Comparison of ENCODE assay signal across 8 cellular contexts in genomic region chr7:120996333-120996982, GRCh38. TPM values are rescaled to one million over a fixed set of nuclear protein-coding genes. Genes with fewer than 3 reads are reported as not detected.
DNase-seq lines count a peak whose midpoint lies in the region; ATAC-seq and TF ChIP-seq lines count a peak whose summit lies in the region.

No MANE protein-coding gene starts in this region.

- H3K27me3 Mint-ChIP-seq in CD14-positive monocyte (ENCODE audit: low read depth in 3 of 3) (peaks cover 1 to 5% (median 4%) of the 10 kb centered on the region in 3 donors), type B pancreatic cell (peaks cover 10% of the 10 kb centered on the region)
- H3K27me3 Mint-ChIP-seq in central memory CD8-positive, alpha-beta T cell, result peaks cover 51% of the 10 kb centered on the region

- H2BK120ac ChIP-seq in mesenchymal stem cell (ENCODE audit: low read depth, low read length), result peak overlapping the region; percentile 42

- no peak overlapping the region for H3K9ac ChIP-seq in mesenchymal stem cell (ENCODE audit: low read length)

- no peak overlapping the region for H4K91ac ChIP-seq in mesenchymal stem cell (ENCODE audit: low read length)

- H3K4me1 ChIP-seq in mesenchymal stem cell (ENCODE audit: control insufficient read depth, insufficient read depth, low read depth, low read length), result peaks cover 2% of the 10 kb centered on the region

- H3K36me3 Mint-ChIP-seq in CD14-positive monocyte (peaks cover 4 to 6% of the 10 kb centered on the region in 2 donors), type B pancreatic cell (peaks cover 9% of the 10 kb centered on the region)
- H3K36me3 Mint-ChIP-seq in central memory CD8-positive, alpha-beta T cell (ENCODE audit: insufficient read depth), result no peaks in the 10 kb centered on the region

- peak overlapping the region; percentile 87 to 98 (median 95) for H3K27ac Mint-ChIP-seq in CD14-positive monocyte
- no peak overlapping the region for H3K27ac Mint-ChIP-seq in central memory CD8-positive, alpha-beta T cell (ENCODE audit: low read depth)
- H3K27ac Mint-ChIP-seq in type B pancreatic cell, result no peak overlapping the region

- no peaks in the 10 kb centered on the region for H3K9me3 ChIP-seq in mesenchymal stem cell (ENCODE audit: control insufficient read depth, low read length)

- H2BK12ac ChIP-seq in mesenchymal stem cell (ENCODE audit: low read length in 2 of 2), result peak overlapping the region; percentile 12 to 50

- H2AFZ ChIP-seq in mesenchymal stem cell (ENCODE audit: low read depth, low read length), result no peak overlapping the region

- H3K4me2 ChIP-seq in mesenchymal stem cell (ENCODE audit: low read length, poor library complexity, severe bottlenecking), result no peak overlapping the region

- H3K23ac ChIP-seq in mesenchymal stem cell (ENCODE audit: low read length in 2 of 2), result no peak overlapping the region

- TF ChIP-seq CTCF in CD14-positive monocyte (IDR thresholded peaks at IDR 0.05) (no peak), type B pancreatic cell (conservative IDR thresholded peaks at IDR 0.05) (no peak)

- ATAC-seq in GM18867 (IDR thresholded peaks at IDR 0.05; ENCODE audit: unreplicated experiment), result peak; percentile 42
- ATAC-seq in central memory CD8-positive, alpha-beta T cell (replicated peaks; ENCODE audit: extremely low read depth, poor library complexity, severe bottlenecking), result peak; percentile 81

- 97% methylated on average over 2 of the region's 2 CpGs for WGBS in mesenchymal stem cell

- H3K27ac ChIP-seq in mesenchymal stem cell (ENCODE audit: low read length, poor library complexity, severe bottlenecking), result no peak overlapping the region

- no peaks in the 10 kb centered on the region for H3K27me3 ChIP-seq in mesenchymal stem cell (ENCODE audit: control insufficient read depth in 1 of 2, insufficient read depth in 1 of 2, low read length in 2 of 2)

- DNase-seq in CD14-positive monocyte (ENCODE audit: low spot score) (peak; percentile 88), NCI-H2029 (lab: John Stamatoyannopoulos, UW) (peak; percentile 43), mesenchymal stem cell (peak; percentile 91), posterior vena cava (ENCODE audit: low spot score) (no peak), SW480 (ENCODE audit: low spot score) (no peak), type B pancreatic cell (ENCODE audit: extremely low spot score, unreplicated experiment) (no peak)
- peak in 1 of 2 donors; percentile 32 for DNase-seq in central memory CD8-positive, alpha-beta T cell (ENCODE audit: low spot score in 2 of 2)

- H3K9me3 Mint-ChIP-seq in CD14-positive monocyte (peaks cover 0 to 4% (median 0%) of the 10 kb centered on the region in 7 donors), type B pancreatic cell (peaks cover 4% of the 10 kb centered on the region)
- H3K9me3 Mint-ChIP-seq in central memory CD8-positive, alpha-beta T cell, result no peaks in the 10 kb centered on the region

- H3K4ac ChIP-seq in mesenchymal stem cell (ENCODE audit: low read depth in 1 of 2, low read length in 2 of 2), result peak overlapping the region; percentile 19 to 42

- H3K18ac ChIP-seq in mesenchymal stem cell (ENCODE audit: low read depth in 1 of 2, low read length in 2 of 2), result no peak overlapping the region

- peak overlapping the region; percentile 61 to 87 for H3K4me3 Mint-ChIP-seq in CD14-positive monocyte
- no peak overlapping the region for H3K4me3 Mint-ChIP-seq in central memory CD8-positive, alpha-beta T cell
- H3K4me3 Mint-ChIP-seq in type B pancreatic cell, result no peak overlapping the region

- no peaks in the 10 kb centered on the region for H3K36me3 ChIP-seq in mesenchymal stem cell (ENCODE audit: control insufficient read depth in 1 of 2, insufficient read depth in 2 of 2, low read depth in 1 of 2, low read length in 2 of 2)

- H2BK15ac ChIP-seq in mesenchymal stem cell (ENCODE audit: low read depth, poor library complexity, severe bottlenecking), result no peak overlapping the region

- no peak overlapping the region for H2AK5ac ChIP-seq in mesenchymal stem cell (ENCODE audit: low read length, severe bottlenecking)

- no peak overlapping the region for H3K4me3 ChIP-seq in mesenchymal stem cell (ENCODE audit: insufficient read depth in 1 of 2, low read depth in 1 of 2, low read length in 2 of 2)

- no peak overlapping the region for H2BK5ac ChIP-seq in mesenchymal stem cell (ENCODE audit: low read depth, low read length, poor library complexity, severe bottlenecking)

- H3K14ac ChIP-seq in mesenchymal stem cell (ENCODE audit: low read length in 2 of 2), result no peak overlapping the region

- H3K79me1 ChIP-seq in mesenchymal stem cell (replicated peaks; ENCODE audit: low read length, poor library complexity, severe bottlenecking), result peaks cover 1% of the 10 kb centered on the region

- intact Hi-C loops in CD14-positive monocyte (cut with micrococcal nuclease) (no loop called here), posterior vena cava (cut with DNase I) (no loop called here)

- H3K4me1 Mint-ChIP-seq in CD14-positive monocyte (peaks cover 83% of the 10 kb centered on the region), type B pancreatic cell (ENCODE audit: unreplicated experiment) (peaks cover 10% of the 10 kb centered on the region)
- H3K4me1 Mint-ChIP-seq in central memory CD8-positive, alpha-beta T cell, result peaks cover 14% of the 10 kb centered on the region

- H4K8ac ChIP-seq in mesenchymal stem cell (ENCODE audit: low read length), result no peak overlapping the region

RNA-seq across cellular contexts. Expression of gene CPED1, which starts 7.9 kb away (rescaled TPM):
- polyA plus RNA-seq in CD14-positive monocyte, result 10 to 100 TPM; 20.4 to 30.0 TPM
- polyA plus RNA-seq in mesenchymal stem cell (2013, experiment 1 of 2), result 39.3 TPM
- polyA plus RNA-seq in mesenchymal stem cell (2013, experiment 2 of 2), result 41.4 TPM
- 100 to 1,000 TPM in 1 of 2 donors, 10 to 100 TPM in 1; 99.6 to 120 TPM for total RNA-seq in posterior vena cava
- total RNA-seq in type B pancreatic cell (ENCODE audit: low replicate concordance), result 0.88 and 45.4 TPM in 2 replicates

RNA-seq across cellular contexts. Expression of gene ING3, which starts 45.9 kb away (rescaled TPM):
- polyA plus RNA-seq in CD14-positive monocyte, result 10 to 100 TPM; 25.9 to 26.9 TPM
- polyA plus RNA-seq in mesenchymal stem cell (2013, experiment 1 of 2), result 11.6 TPM
- 12.4 TPM for polyA plus RNA-seq in mesenchymal stem cell (2013, experiment 2 of 2)
- total RNA-seq in posterior vena cava, result 10 to 100 TPM; 13.8 to 17.2 TPM
- total RNA-seq in type B pancreatic cell (ENCODE audit: low replicate concordance), result 14.5 and 20.7 TPM in 2 replicates

Comparison
In these comparisons a context has a peak if more than half of its experiments do, and no peak if none do; other contexts are left out.
1. DNase-seq: peak in CD14-positive monocyte (single experiment), NCI-H2029 (single experiment) and mesenchymal stem cell (single experiment); none in posterior vena cava (single experiment), SW480 (single experiment) and type B pancreatic cell (single experiment).
2. H3K27ac Mint-ChIP-seq: peak in CD14-positive monocyte (7 of 7); none in central memory CD8-positive, alpha-beta T cell (single experiment) and type B pancreatic cell (single experiment).
3. H3K4me3 Mint-ChIP-seq: peak in CD14-positive monocyte (2 of 2); none in central memory CD8-positive, alpha-beta T cell (single experiment) and type B pancreatic cell (single experiment).